In the genomic region with DNA sequence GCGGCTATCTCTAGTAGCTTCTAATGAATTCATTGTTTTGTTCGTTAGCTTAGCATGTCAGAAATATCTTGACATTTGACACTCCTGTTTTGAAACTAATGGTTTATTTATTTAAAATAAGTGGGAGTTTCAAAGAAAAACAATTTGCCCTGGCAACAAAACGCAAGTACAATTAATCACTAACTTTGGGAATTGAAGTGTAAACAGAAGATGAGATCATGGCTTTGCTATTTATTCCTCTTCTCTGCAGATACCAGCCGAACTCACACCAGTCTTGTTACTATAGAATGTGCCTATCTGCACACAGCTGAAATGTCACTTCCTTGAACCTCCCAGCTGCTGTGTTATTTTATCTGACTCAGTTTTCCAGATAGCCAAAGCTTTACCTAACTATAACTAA, we compare ENCODE assay signal across 1 cellular context.
TF ChIP-seq lines count a peak whose summit lies in the region.

No MANE protein-coding gene starts in this region.

TF ChIP-seq in HepG2, 621 proteins besides CTCF, POLR2A, EP300 and RAD21 (continued from another document and continues in another):
- TF ChIP-seq, protein P1, sequence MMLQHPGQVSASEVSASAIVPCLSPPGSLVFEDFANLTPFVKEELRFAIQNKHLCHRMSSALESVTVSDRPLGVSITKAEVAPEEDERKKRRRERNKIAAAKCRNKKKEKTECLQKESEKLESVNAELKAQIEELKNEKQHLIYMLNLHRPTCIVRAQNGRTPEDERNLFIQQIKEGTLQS (CRISPR knock-in tag; IDR thresholded peaks at IDR 0.05) = peak; percentile 86
- no peak for TF ChIP-seq KMT2B (CRISPR knock-in tag; IDR thresholded peaks at IDR 0.05)
- TF ChIP-seq, protein P2, sequence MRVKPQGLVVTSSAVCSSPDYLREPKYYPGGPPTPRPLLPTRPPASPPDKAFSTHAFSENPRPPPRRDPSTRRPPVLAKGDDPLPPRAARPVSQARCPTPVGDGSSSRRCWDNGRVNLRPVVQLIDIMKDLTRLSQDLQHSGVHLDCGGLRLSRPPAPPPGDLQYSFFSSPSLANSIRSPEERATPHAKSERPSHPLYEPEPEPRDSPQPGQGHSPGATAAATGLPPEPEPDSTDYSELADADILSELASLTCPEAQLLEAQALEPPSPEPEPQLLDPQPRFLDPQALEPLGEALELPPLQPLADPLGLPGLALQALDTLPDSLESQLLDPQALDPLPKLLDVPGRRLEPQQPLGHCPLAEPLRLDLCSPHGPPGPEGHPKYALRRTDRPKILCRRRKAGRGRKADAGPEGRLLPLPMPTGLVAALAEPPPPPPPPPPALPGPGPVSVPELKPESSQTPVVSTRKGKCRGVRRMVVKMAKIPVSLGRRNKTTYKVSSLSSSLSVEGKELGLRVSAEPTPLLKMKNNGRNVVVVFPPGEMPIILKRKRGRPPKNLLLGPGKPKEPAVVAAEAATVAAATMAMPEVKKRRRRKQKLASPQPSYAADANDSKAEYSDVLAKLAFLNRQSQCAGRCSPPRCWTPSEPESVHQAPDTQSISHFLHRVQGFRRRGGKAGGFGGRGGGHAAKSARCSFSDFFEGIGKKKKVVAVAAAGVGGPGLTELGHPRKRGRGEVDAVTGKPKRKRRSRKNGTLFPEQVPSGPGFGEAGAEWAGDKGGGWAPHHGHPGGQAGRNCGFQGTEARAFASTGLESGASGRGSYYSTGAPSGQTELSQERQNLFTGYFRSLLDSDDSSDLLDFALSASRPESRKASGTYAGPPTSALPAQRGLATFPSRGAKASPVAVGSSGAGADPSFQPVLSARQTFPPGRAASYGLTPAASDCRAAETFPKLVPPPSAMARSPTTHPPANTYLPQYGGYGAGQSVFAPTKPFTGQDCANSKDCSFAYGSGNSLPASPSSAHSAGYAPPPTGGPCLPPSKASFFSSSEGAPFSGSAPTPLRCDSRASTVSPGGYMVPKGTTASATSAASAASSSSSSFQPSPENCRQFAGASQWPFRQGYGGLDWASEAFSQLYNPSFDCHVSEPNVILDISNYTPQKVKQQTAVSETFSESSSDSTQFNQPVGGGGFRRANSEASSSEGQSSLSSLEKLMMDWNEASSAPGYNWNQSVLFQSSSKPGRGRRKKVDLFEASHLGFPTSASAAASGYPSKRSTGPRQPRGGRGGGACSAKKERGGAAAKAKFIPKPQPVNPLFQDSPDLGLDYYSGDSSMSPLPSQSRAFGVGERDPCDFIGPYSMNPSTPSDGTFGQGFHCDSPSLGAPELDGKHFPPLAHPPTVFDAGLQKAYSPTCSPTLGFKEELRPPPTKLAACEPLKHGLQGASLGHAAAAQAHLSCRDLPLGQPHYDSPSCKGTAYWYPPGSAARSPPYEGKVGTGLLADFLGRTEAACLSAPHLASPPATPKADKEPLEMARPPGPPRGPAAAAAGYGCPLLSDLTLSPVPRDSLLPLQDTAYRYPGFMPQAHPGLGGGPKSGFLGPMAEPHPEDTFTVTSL (CRISPR knock-in tag; IDR thresholded peaks at IDR 0.05; ENCODE audit: borderline replicate concordance) = peak; percentile 25; the same call in 1 of the 2 replicates
- TF ChIP-seq MIER3 (CRISPR knock-in tag; IDR thresholded peaks at IDR 0.05; ENCODE audit: borderline replicate concordance) = no peak; the same call in 1 of the 2 replicates
- TF ChIP-seq ZKSCAN1 (IDR thresholded peaks at IDR 0.05; ENCODE audit: low read length) = no peak
- TF ChIP-seq, protein P3, sequence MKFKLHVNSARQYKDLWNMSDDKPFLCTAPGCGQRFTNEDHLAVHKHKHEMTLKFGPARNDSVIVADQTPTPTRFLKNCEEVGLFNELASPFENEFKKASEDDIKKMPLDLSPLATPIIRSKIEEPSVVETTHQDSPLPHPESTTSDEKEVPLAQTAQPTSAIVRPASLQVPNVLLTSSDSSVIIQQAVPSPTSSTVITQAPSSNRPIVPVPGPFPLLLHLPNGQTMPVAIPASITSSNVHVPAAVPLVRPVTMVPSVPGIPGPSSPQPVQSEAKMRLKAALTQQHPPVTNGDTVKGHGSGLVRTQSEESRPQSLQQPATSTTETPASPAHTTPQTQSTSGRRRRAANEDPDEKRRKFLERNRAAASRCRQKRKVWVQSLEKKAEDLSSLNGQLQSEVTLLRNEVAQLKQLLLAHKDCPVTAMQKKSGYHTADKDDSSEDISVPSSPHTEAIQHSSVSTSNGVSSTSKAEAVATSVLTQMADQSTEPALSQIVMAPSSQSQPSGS (CRISPR knock-in tag; IDR thresholded peaks at IDR 0.05) = peak; percentile 97
- TF ChIP-seq, protein P4, sequence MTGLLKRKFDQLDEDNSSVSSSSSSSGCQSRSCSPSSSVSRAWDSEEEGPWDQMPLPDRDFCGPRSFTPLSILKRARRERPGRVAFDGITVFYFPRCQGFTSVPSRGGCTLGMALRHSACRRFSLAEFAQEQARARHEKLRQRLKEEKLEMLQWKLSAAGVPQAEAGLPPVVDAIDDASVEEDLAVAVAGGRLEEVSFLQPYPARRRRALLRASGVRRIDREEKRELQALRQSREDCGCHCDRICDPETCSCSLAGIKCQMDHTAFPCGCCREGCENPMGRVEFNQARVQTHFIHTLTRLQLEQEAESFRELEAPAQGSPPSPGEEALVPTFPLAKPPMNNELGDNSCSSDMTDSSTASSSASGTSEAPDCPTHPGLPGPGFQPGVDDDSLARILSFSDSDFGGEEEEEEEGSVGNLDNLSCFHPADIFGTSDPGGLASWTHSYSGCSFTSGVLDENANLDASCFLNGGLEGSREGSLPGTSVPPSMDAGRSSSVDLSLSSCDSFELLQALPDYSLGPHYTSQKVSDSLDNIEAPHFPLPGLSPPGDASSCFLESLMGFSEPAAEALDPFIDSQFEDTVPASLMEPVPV (CRISPR knock-in tag; IDR thresholded peaks at IDR 0.05) = no peak
- peak; percentile 39; the same call in 1 of the 2 replicates for TF ChIP-seq ZFP36L1 (CRISPR knock-in tag; IDR thresholded peaks at IDR 0.05)
- TF ChIP-seq GTF3A (CRISPR knock-in tag; conservative IDR thresholded peaks at IDR 0.05) = no peak
- no peak for TF ChIP-seq FOXA1 (IDR thresholded peaks at IDR 0.05)
- peak; percentile 26; the same call in 1 of the 2 replicates for TF ChIP-seq FOXA1 (CRISPR knock-in tag; IDR thresholded peaks at IDR 0.05)
- TF ChIP-seq STAT5B (CRISPR knock-in tag; IDR thresholded peaks at IDR 0.05) = no peak
- TF ChIP-seq, protein P5, sequence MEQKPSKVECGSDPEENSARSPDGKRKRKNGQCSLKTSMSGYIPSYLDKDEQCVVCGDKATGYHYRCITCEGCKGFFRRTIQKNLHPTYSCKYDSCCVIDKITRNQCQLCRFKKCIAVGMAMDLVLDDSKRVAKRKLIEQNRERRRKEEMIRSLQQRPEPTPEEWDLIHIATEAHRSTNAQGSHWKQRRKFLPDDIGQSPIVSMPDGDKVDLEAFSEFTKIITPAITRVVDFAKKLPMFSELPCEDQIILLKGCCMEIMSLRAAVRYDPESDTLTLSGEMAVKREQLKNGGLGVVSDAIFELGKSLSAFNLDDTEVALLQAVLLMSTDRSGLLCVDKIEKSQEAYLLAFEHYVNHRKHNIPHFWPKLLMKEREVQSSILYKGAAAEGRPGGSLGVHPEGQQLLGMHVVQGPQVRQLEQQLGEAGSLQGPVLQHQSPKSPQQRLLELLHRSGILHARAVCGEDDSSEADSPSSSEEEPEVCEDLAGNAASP (CRISPR knock-in tag; IDR thresholded peaks at IDR 0.05; ENCODE audit: borderline replicate concordance) = no peak
- TF ChIP-seq, protein P6, sequence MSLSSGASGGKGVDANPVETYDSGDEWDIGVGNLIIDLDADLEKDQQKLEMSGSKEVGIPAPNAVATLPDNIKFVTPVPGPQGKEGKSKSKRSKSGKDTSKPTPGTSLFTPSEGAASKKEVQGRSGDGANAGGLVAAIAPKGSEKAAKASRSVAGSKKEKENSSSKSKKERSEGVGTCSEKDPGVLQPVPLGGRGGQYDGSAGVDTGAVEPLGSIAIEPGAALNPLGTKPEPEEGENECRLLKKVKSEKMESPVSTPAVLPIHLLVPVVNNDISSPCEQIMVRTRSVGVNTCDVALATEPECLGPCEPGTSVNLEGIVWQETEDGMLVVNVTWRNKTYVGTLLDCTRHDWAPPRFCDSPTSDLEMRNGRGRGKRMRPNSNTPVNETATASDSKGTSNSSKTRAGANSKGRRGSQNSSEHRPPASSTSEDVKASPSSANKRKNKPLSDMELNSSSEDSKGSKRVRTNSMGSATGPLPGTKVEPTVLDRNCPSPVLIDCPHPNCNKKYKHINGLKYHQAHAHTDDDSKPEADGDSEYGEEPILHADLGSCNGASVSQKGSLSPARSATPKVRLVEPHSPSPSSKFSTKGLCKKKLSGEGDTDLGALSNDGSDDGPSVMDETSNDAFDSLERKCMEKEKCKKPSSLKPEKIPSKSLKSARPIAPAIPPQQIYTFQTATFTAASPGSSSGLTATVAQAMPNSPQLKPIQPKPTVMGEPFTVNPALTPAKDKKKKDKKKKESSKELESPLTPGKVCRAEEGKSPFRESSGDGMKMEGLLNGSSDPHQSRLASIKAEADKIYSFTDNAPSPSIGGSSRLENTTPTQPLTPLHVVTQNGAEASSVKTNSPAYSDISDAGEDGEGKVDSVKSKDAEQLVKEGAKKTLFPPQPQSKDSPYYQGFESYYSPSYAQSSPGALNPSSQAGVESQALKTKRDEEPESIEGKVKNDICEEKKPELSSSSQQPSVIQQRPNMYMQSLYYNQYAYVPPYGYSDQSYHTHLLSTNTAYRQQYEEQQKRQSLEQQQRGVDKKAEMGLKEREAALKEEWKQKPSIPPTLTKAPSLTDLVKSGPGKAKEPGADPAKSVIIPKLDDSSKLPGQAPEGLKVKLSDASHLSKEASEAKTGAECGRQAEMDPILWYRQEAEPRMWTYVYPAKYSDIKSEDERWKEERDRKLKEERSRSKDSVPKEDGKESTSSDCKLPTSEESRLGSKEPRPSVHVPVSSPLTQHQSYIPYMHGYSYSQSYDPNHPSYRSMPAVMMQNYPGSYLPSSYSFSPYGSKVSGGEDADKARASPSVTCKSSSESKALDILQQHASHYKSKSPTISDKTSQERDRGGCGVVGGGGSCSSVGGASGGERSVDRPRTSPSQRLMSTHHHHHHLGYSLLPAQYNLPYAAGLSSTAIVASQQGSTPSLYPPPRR (CRISPR knock-in tag; IDR thresholded peaks at IDR 0.05; ENCODE audit: borderline replicate concordance) = peak; percentile 30; the same call in 1 of the 2 replicates
- TF ChIP-seq SYNCRIP (IDR thresholded peaks at IDR 0.05; ENCODE audit: insufficient read depth, low read depth, low read length) = no peak
- no peak for TF ChIP-seq YEATS4 (CRISPR knock-in tag; IDR thresholded peaks at IDR 0.05; ENCODE audit: borderline replicate concordance)
- TF ChIP-seq ZNF792 (CRISPR knock-in tag; IDR thresholded peaks at IDR 0.05) = peak; percentile 63; the same call in 1 of the 2 replicates
- peak; percentile 87; the same call in 1 of the 2 replicates for TF ChIP-seq HMG20A (CRISPR knock-in tag; IDR thresholded peaks at IDR 0.05; ENCODE audit: borderline replicate concordance)
- no peak for TF ChIP-seq ZNF839 (CRISPR knock-in tag; IDR thresholded peaks at IDR 0.05; ENCODE audit: borderline replicate concordance)
- no peak for TF ChIP-seq ZEB1 (IDR thresholded peaks at IDR 0.05; ENCODE audit: insufficient replicate concordance, low read depth)
- no peak for TF ChIP-seq TCF12 (IDR thresholded peaks at IDR 0.05)
- no peak for TF ChIP-seq TCF12 (CRISPR knock-in tag; IDR thresholded peaks at IDR 0.05)
- no peak for TF ChIP-seq ZNF75D (CRISPR knock-in tag; IDR thresholded peaks at IDR 0.05; ENCODE audit: borderline replicate concordance)
- TF ChIP-seq KAT8 (CRISPR knock-in tag; IDR thresholded peaks at IDR 0.05) = 0 out of 2 replicates have a peak, but pooled peaks have one; percentile 28
- no peak for TF ChIP-seq RARG (CRISPR knock-in tag; IDR thresholded peaks at IDR 0.05; ENCODE audit: low read depth)
- TF ChIP-seq, protein P7, sequence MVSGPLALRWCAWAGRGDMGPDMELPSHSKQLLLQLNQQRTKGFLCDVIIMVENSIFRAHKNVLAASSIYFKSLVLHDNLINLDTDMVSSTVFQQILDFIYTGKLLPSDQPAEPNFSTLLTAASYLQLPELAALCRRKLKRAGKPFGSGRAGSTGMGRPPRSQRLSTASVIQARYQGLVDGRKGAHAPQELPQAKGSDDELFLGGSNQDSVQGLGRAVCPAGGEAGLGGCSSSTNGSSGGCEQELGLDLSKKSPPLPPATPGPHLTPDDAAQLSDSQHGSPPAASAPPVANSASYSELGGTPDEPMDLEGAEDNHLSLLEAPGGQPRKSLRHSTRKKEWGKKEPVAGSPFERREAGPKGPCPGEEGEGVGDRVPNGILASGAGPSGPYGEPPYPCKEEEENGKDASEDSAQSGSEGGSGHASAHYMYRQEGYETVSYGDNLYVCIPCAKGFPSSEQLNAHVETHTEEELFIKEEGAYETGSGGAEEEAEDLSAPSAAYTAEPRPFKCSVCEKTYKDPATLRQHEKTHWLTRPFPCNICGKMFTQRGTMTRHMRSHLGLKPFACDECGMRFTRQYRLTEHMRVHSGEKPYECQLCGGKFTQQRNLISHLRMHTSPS (CRISPR knock-in tag; IDR thresholded peaks at IDR 0.05; ENCODE audit: low read depth) = no peak
- TF ChIP-seq, protein P8, sequence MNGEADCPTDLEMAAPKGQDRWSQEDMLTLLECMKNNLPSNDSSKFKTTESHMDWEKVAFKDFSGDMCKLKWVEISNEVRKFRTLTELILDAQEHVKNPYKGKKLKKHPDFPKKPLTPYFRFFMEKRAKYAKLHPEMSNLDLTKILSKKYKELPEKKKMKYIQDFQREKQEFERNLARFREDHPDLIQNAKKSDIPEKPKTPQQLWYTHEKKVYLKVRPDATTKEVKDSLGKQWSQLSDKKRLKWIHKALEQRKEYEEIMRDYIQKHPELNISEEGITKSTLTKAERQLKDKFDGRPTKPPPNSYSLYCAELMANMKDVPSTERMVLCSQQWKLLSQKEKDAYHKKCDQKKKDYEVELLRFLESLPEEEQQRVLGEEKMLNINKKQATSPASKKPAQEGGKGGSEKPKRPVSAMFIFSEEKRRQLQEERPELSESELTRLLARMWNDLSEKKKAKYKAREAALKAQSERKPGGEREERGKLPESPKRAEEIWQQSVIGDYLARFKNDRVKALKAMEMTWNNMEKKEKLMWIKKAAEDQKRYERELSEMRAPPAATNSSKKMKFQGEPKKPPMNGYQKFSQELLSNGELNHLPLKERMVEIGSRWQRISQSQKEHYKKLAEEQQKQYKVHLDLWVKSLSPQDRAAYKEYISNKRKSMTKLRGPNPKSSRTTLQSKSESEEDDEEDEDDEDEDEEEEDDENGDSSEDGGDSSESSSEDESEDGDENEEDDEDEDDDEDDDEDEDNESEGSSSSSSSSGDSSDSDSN (CRISPR knock-in tag; IDR thresholded peaks at IDR 0.05) = no peak
- no peak; the same call in 1 of the 2 replicates for TF ChIP-seq ZMYM4 (CRISPR knock-in tag; IDR thresholded peaks at IDR 0.05)
- peak; percentile 38 for TF ChIP-seq NR2F6 (IDR thresholded peaks at IDR 0.05)
- TF ChIP-seq NR2F6 (CRISPR knock-in tag; IDR thresholded peaks at IDR 0.05) = peak; percentile 52; the same call in 1 of the 2 replicates
- TF ChIP-seq ELF3 (CRISPR knock-in tag; IDR thresholded peaks at IDR 0.05) = peak; percentile 93
